2 cellular contexts compared by ENCODE assay signal in the genomic region with DNA sequence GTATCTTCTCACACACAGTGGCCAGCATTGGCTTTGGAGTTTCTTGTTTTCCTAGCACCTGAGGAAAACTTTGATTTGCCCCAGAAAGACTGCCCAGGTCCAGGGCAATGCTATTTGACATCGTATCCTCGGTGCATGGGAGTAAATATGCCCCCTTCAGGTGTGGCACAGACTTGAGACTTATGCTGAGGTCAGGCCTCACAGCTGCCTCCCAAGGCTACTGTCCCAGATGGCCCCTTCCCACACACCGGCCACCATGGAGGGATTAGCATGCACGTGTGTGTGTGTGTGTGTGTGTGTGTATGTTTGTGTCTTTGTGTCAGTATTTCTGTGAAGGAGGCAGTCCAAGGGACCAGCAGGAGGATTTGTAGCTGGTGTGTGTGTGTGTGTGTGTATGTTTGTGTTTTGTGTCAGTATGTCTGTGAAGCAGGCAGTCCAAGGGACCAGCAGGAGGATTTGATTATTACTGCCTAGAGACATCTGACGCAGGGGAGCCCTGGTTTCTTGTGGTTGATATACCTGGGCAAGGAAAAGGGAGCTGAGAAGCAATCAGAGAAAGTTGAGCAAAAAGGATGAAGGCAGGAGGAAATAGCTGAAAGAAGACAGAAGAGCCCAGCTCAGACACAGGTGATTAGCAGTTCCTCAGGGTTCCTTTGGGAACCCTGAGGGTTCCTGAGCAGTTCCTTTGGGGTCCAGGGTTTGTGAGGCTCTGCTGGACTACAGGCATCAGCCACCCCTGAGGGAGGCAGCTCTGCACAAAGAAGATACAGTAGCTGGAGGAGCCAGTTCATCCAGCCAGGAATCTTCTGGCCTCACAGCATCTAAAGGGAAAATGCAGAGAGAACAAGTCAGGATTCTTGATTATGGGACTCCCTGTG.
TF ChIP-seq lines count a peak whose summit lies in the region.

No MANE protein-coding gene starts in this region.

TF ChIP-seq in SK-N-SH treated with all-trans-retinoic acid at 6 μM for 48 hours, 23 proteins besides CTCF, POLR2A, EP300 and RAD21 (continued from another document):
- TF ChIP-seq, protein P1, sequence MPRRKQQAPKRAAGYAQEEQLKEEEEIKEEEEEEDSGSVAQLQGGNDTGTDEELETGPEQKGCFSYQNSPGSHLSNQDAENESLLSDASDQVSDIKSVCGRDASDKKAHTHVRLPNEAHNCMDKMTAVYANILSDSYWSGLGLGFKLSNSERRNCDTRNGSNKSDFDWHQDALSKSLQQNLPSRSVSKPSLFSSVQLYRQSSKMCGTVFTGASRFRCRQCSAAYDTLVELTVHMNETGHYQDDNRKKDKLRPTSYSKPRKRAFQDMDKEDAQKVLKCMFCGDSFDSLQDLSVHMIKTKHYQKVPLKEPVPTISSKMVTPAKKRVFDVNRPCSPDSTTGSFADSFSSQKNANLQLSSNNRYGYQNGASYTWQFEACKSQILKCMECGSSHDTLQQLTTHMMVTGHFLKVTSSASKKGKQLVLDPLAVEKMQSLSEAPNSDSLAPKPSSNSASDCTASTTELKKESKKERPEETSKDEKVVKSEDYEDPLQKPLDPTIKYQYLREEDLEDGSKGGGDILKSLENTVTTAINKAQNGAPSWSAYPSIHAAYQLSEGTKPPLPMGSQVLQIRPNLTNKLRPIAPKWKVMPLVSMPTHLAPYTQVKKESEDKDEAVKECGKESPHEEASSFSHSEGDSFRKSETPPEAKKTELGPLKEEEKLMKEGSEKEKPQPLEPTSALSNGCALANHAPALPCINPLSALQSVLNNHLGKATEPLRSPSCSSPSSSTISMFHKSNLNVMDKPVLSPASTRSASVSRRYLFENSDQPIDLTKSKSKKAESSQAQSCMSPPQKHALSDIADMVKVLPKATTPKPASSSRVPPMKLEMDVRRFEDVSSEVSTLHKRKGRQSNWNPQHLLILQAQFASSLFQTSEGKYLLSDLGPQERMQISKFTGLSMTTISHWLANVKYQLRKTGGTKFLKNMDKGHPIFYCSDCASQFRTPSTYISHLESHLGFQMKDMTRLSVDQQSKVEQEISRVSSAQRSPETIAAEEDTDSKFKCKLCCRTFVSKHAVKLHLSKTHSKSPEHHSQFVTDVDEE (CRISPR knock-in tag; IDR thresholded peaks at IDR 0.05), result no peak
- no peak for TF ChIP-seq TOX (CRISPR knock-in tag; IDR thresholded peaks at IDR 0.05; ENCODE audit: borderline replicate concordance)
- TF ChIP-seq ZC3H10 (CRISPR knock-in tag; IDR thresholded peaks at IDR 0.05), result no peak
- no peak for TF ChIP-seq TCF4 (CRISPR knock-in tag; IDR thresholded peaks at IDR 0.05; ENCODE audit: borderline replicate concordance)
- no peak for TF ChIP-seq ESRRG (CRISPR knock-in tag; IDR thresholded peaks at IDR 0.05)
- no peak for TF ChIP-seq RARB (CRISPR knock-in tag; IDR thresholded peaks at IDR 0.05)
- TF ChIP-seq ARNTL (CRISPR knock-in tag; IDR thresholded peaks at IDR 0.05; ENCODE audit: borderline replicate concordance, low read depth), result no peak
- no peak for TF ChIP-seq ZNF565 (CRISPR knock-in tag; conservative IDR thresholded peaks at IDR 0.05; ENCODE audit: low read depth)
- no peak for TF ChIP-seq ZNF8 (CRISPR knock-in tag; IDR thresholded peaks at IDR 0.05)
- no peak for TF ChIP-seq ISL1 (CRISPR knock-in tag; IDR thresholded peaks at IDR 0.05)

TF ChIP-seq in SK-N-SH, 30 proteins besides CTCF, POLR2A, EP300 and RAD21 (continued from another document):
- TF ChIP-seq, protein P2, sequence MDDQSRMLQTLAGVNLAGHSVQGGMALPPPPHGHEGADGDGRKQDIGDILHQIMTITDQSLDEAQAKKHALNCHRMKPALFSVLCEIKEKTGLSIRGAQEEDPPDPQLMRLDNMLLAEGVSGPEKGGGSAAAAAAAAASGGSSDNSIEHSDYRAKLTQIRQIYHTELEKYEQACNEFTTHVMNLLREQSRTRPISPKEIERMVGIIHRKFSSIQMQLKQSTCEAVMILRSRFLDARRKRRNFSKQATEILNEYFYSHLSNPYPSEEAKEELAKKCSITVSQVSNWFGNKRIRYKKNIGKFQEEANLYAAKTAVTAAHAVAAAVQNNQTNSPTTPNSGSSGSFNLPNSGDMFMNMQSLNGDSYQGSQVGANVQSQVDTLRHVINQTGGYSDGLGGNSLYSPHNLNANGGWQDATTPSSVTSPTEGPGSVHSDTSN (IDR thresholded peaks at IDR 0.05), result no peak
- TF ChIP-seq RFX5 (IDR thresholded peaks at IDR 0.05; ENCODE audit: low read length) (no peak), TAF1 (IDR thresholded peaks at IDR 0.05; ENCODE audit: borderline replicate concordance, low read depth, low read length) (no peak), YY1 (IDR thresholded peaks at IDR 0.05; ENCODE audit: low read depth) (no peak)
